ENCODE assay signal across 9 cellular contexts in the genomic region with DNA sequence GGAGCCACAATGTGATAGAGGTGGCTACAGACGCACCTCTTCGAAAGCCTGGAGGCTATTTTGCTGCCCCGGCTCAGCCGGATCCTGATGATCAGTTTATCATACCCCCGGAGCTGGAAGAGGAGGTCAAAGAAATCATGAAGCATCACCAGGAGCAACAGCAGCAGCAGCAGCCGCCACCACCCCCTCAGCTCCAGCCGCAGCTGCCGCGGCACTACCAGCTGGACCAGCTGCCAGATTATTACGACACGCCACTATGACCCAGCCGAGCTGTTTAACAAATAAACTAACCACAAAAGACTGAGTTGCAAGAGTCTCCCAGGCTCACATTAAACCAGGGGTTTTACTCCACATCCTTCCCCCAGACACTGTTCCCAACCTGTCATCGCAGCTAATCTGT.
DNase-seq lines count a peak whose midpoint lies in the region; ATAC-seq lines count a peak whose summit lies in the region.
"Had no signal": no experiment of that assay in that cellular context is flagged by ENCODE, and none has a peak within 500 bp of the region (broad histone marks: within the 10 kb centered on the region; RNA-seq: fewer than 3 reads in every experiment).

No MANE protein-coding gene starts in this region.

- ATAC-seq in GM19397 (IDR thresholded peaks at IDR 0.05; ENCODE audit: unreplicated experiment): no peak
- no peak for ATAC-seq in HG03354 (IDR thresholded peaks at IDR 0.05; ENCODE audit: poor library complexity, severe bottlenecking, unreplicated experiment)
- no peak for ATAC-seq in GM21786 (IDR thresholded peaks at IDR 0.05; ENCODE audit: unreplicated experiment)
- ATAC-seq in HG03571 (IDR thresholded peaks at IDR 0.05; ENCODE audit: unreplicated experiment): no peak

- intact Hi-C loops in posterior cingulate gyrus (cut with DNase I): no loop called here

- DNase-seq in GF-D8 (lab: John Stamatoyannopoulos, UW) (peak; percentile 99), NCI-H345 treated with DMSO at 0.1 percent for 48 hours (lab: John Stamatoyannopoulos, UW; ENCODE audit: unreplicated experiment) (peak; percentile 40), ecto neural progenitor cell (ENCODE audit: low spot score) (peak; percentile 34), posterior cingulate gyrus (peak; percentile 50 to 97 (median 74))
- DNase-seq: colonic mucosa had no signal

Comparison
In these comparisons a context has a peak if more than half of its experiments do, and no peak if none do; other contexts are left out.
1. DNase-seq: peak in every context shown above with its lines; median percentile 99 in GF-D8; 74 in posterior cingulate gyrus; 40 in NCI-H345 treated with DMSO at 0.1 percent for 48 hours; 34 in ecto neural progenitor cell.